In the genomic region with DNA sequence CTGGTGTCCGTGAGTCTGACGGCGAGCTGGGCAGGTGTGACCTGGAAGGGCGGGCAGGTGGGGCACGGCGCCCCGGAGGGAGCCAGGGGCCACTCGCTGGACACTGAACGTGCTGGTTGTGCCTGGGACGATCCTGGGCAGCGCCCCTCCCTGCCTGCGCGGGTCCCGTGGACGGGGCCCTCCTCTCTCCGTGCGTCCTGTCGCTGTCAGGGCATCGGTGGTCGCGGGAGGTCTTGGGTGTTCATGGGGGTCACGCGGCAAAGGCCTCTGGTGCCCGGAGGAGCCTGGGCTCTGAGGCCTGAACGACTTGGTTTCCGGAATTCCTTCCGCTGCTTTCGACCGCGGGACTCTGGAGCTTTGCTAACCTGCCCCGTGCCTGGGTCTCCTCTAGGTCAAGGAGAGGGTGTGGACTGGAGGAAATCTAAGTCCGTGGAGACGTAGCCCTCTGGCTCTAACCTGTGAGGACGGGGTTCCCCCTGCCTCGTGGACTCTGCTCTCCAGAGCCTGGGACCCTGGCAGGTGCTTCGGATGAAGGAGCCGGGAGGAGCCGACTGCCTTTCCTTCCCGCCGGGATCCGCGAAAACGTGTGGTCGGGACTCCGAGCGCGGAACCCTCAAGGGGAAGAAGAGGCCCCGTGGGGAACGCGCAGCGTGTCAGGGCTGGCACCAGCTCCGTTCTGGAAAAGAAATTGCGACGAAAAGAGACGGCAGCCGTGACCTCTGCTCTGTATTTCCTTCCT, we compare ENCODE assay signal across 13 cellular contexts. TPM values are rescaled to one million over a fixed set of nuclear protein-coding genes. Genes with fewer than 3 reads are reported as not detected.
DNase-seq lines count a peak whose midpoint lies in the region; ATAC-seq and TF ChIP-seq lines count a peak whose summit lies in the region.
"Had no signal": no experiment of that assay in that cellular context is flagged by ENCODE, and none has a peak within 500 bp of the region (broad histone marks: within the 10 kb centered on the region; RNA-seq: fewer than 3 reads in every experiment).

No MANE protein-coding gene starts in this region.

- 96% methylated on average over 42 of the region's 56 CpGs for WGBS in SK-N-SH (ENCODE audit: low lambda C conversion rate)

- no peaks in the 10 kb centered on the region for H3K9me2 ChIP-seq in SK-N-SH

- H3K79me2 ChIP-seq in SK-N-SH (ENCODE audit: insufficient read depth), result no peaks in the 10 kb centered on the region

- H2AFZ ChIP-seq in SK-N-SH (ENCODE audit: low read depth), result no peak overlapping the region

- H3K27me3 Mint-ChIP-seq in glutamatergic neuron (ENCODE audit: unreplicated experiment) (peaks cover 7% of the 10 kb centered on the region), nephron progenitor cell (ENCODE audit: low read depth, poor library complexity) (peaks cover 6% of the 10 kb centered on the region)
- peaks cover 24% of the 10 kb centered on the region for H3K27me3 Mint-ChIP-seq in stimulated activated memory B cell treated with anti-CD40 and anti-IgM and Interleukin-4, amounts not matched to agents 10 μg/mL and 1 μg/mL and 100 μg/mL, for 72 hours
- H3K27me3 Mint-ChIP-seq: CD4-positive, alpha-beta memory T cell had no signal

- no peaks in the 10 kb centered on the region for H4K20me1 ChIP-seq in BLaER1
- H4K20me1 ChIP-seq in SK-N-SH (ENCODE audit: insufficient read depth), result no peaks in the 10 kb centered on the region

- H3K9me3 ChIP-seq in BLaER1, result no peaks in the 10 kb centered on the region
- H3K9me3 ChIP-seq in SK-N-SH, result no peaks in the 10 kb centered on the region

- peak; percentile 36 for DNase-seq in SK-N-SH
- peak; percentile 22 for DNase-seq in glutamatergic neuron
- DNase-seq in nephron progenitor cell, result no peak
- DNase-seq in NOMO-1 (lab: John Stamatoyannopoulos, UW; ENCODE audit: unreplicated experiment in 2 of 2), result no peak
- no peak for DNase-seq in midbrain (lab: John Stamatoyannopoulos, UW)
- DNase-seq: ACHN; C1 segment of cervical spinal cord; CD4-positive, alpha-beta memory T cell; DMS79 had no signal

- H3K4me1 ChIP-seq in BLaER1 (peaks cover 24% of the 10 kb centered on the region), SK-N-SH (ENCODE audit: control insufficient read depth in 1 of 2, insufficient read depth in 2 of 2, low read depth in 1 of 2, low read length in 1 of 2) (peaks cover 0 to 5% of the 10 kb centered on the region in 2 experiments; a peak in 2 of 4 replicates)

- no peak for TF ChIP-seq RAD21 in SK-N-SH (IDR thresholded peaks at IDR 0.05; ENCODE audit: low read length)

- no peak for TF ChIP-seq EP300 in SK-N-SH (IDR thresholded peaks at IDR 0.05; ENCODE audit: borderline replicate concordance in 1 of 2, low read depth in 1 of 2, low read length in 1 of 2)

- peaks cover 6% of the 10 kb centered on the region for H3K36me3 Mint-ChIP-seq in glutamatergic neuron (ENCODE audit: unreplicated experiment)
- H3K36me3 Mint-ChIP-seq in stimulated activated memory B cell treated with anti-CD40 and anti-IgM and Interleukin-4, amounts not matched to agents 10 μg/mL and 1 μg/mL and 100 μg/mL, for 72 hours, result peaks cover 5% of the 10 kb centered on the region
- H3K36me3 Mint-ChIP-seq in nephron progenitor cell (ENCODE audit: low read depth), result peaks cover 24% of the 10 kb centered on the region
- H3K36me3 Mint-ChIP-seq: CD4-positive, alpha-beta memory T cell had no signal

- H3K27ac Mint-ChIP-seq in glutamatergic neuron (ENCODE audit: unreplicated experiment), result no peak overlapping the region
- H3K27ac Mint-ChIP-seq in stimulated activated memory B cell treated with anti-CD40 and anti-IgM and Interleukin-4, amounts not matched to agents 10 μg/mL and 1 μg/mL and 100 μg/mL, for 72 hours, result no peak overlapping the region
- no peak overlapping the region for H3K27ac Mint-ChIP-seq in nephron progenitor cell
- H3K27ac Mint-ChIP-seq: CD4-positive, alpha-beta memory T cell had no signal

- H3K4me3 Mint-ChIP-seq in glutamatergic neuron (ENCODE audit: unreplicated experiment) (no peak overlapping the region), nephron progenitor cell (no peak overlapping the region)
- H3K4me3 Mint-ChIP-seq in stimulated activated memory B cell treated with anti-CD40 and anti-IgM and Interleukin-4, amounts not matched to agents 10 μg/mL and 1 μg/mL and 100 μg/mL, for 72 hours, result no peak overlapping the region
- H3K4me3 Mint-ChIP-seq: CD4-positive, alpha-beta memory T cell had no signal

- H3K36me3 ChIP-seq in BLaER1 (peaks cover 16% of the 10 kb centered on the region; the same call in 1 of the 2 replicates), SK-N-SH (replicated peaks in 1 of 2; ENCODE audit: control insufficient read depth in 1 of 2, insufficient read depth in 2 of 2, low read length in 1 of 2) (peaks cover 9 to 13% of the 10 kb centered on the region in 2 experiments)

- no peak overlapping the region for H3K9ac ChIP-seq in BLaER1
- no peak overlapping the region for H3K9ac ChIP-seq in SK-N-SH

- TF ChIP-seq CTCF in SK-N-SH (IDR thresholded peaks at IDR 0.05) (no peak), glutamatergic neuron (IDR thresholded peaks at IDR 0.05; ENCODE audit: partially characterized antibody, unreplicated experiment) (no peak), nephron progenitor cell (IDR thresholded peaks at IDR 0.05) (no peak)

- H3K27me3 ChIP-seq in BLaER1, result no peaks in the 10 kb centered on the region
- H3K27me3 ChIP-seq in SK-N-SH (ENCODE audit: insufficient read depth), result no peaks in the 10 kb centered on the region

- H3K4me2 ChIP-seq in BLaER1 (0 out of 2 replicates have a peak overlapping the region, but pooled peaks have one; percentile 60), SK-N-SH (no peak overlapping the region)

- H3K4me1 Mint-ChIP-seq in glutamatergic neuron (ENCODE audit: low read depth, unreplicated experiment), result peaks cover 7% of the 10 kb centered on the region
- no peaks in the 10 kb centered on the region for H3K4me1 Mint-ChIP-seq in stimulated activated memory B cell treated with anti-CD40 and anti-IgM and Interleukin-4, amounts not matched to agents 10 μg/mL and 1 μg/mL and 100 μg/mL, for 72 hours
- H3K4me1 Mint-ChIP-seq in nephron progenitor cell, result no peaks in the 10 kb centered on the region
- H3K4me1 Mint-ChIP-seq: CD4-positive, alpha-beta memory T cell had no signal

- H3K27ac ChIP-seq in BLaER1 (no peak overlapping the region), SK-N-SH (ENCODE audit: low read depth in 2 of 2, low read length in 1 of 2) (no peak overlapping the region)

- H3F3A ChIP-seq in SK-N-SH (replicated peaks; ENCODE audit: insufficient read depth), result no peaks in the 10 kb centered on the region

- H3K9me3 Mint-ChIP-seq in glutamatergic neuron (ENCODE audit: unreplicated experiment) (peaks cover 10% of the 10 kb centered on the region), nephron progenitor cell (peaks cover 8% of the 10 kb centered on the region)
- H3K9me3 Mint-ChIP-seq in stimulated activated memory B cell treated with anti-CD40 and anti-IgM and Interleukin-4, amounts not matched to agents 10 μg/mL and 1 μg/mL and 100 μg/mL, for 72 hours, result peaks cover 4% of the 10 kb centered on the region

- H3K4me3 ChIP-seq in BLaER1 (no peak overlapping the region), SK-N-SH (ENCODE audit: low read depth in 2 of 2, low read length in 1 of 2) (no peak overlapping the region)
- H3K4me3 ChIP-seq: GM12878 had no signal

- POLR2A ChIA-PET in SK-N-SH (lab: Yijun Ruan, JAX), result no interaction called here

- peak; percentile 16 for ATAC-seq in stimulated activated memory B cell treated with anti-CD40 and anti-IgM and Interleukin-4, amounts not matched to agents 10 μg/mL and 1 μg/mL and 100 μg/mL, for 72 hours
- ATAC-seq: GM12878 had no signal

- CTCF ChIA-PET in SK-N-SH (lab: Yijun Ruan, JAX), result no interaction called here

TF ChIP-seq in SK-N-SH, 30 proteins besides CTCF, POLR2A, EP300 and RAD21 (continues in another document):
- no peak for TF ChIP-seq EZH2phosphoT487 (IDR thresholded peaks at IDR 0.05; ENCODE audit: borderline replicate concordance, low read depth)
- TF ChIP-seq, protein P1, sequence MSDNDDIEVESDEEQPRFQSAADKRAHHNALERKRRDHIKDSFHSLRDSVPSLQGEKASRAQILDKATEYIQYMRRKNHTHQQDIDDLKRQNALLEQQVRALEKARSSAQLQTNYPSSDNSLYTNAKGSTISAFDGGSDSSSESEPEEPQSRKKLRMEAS (IDR thresholded peaks at IDR 0.05; ENCODE audit: low read depth), result no peak
- TF ChIP-seq NFIC (IDR thresholded peaks at IDR 0.05; ENCODE audit: borderline replicate concordance), result no peak
- no peak for TF ChIP-seq FOXJ3 (CRISPR knock-in tag; IDR thresholded peaks at IDR 0.05)
- TF ChIP-seq FOXM1 (IDR thresholded peaks at IDR 0.05; ENCODE audit: low read depth), result no peak
- no peak for TF ChIP-seq TEAD4 (IDR thresholded peaks at IDR 0.05; ENCODE audit: borderline replicate concordance, insufficient read depth)
- TF ChIP-seq, protein P2, sequence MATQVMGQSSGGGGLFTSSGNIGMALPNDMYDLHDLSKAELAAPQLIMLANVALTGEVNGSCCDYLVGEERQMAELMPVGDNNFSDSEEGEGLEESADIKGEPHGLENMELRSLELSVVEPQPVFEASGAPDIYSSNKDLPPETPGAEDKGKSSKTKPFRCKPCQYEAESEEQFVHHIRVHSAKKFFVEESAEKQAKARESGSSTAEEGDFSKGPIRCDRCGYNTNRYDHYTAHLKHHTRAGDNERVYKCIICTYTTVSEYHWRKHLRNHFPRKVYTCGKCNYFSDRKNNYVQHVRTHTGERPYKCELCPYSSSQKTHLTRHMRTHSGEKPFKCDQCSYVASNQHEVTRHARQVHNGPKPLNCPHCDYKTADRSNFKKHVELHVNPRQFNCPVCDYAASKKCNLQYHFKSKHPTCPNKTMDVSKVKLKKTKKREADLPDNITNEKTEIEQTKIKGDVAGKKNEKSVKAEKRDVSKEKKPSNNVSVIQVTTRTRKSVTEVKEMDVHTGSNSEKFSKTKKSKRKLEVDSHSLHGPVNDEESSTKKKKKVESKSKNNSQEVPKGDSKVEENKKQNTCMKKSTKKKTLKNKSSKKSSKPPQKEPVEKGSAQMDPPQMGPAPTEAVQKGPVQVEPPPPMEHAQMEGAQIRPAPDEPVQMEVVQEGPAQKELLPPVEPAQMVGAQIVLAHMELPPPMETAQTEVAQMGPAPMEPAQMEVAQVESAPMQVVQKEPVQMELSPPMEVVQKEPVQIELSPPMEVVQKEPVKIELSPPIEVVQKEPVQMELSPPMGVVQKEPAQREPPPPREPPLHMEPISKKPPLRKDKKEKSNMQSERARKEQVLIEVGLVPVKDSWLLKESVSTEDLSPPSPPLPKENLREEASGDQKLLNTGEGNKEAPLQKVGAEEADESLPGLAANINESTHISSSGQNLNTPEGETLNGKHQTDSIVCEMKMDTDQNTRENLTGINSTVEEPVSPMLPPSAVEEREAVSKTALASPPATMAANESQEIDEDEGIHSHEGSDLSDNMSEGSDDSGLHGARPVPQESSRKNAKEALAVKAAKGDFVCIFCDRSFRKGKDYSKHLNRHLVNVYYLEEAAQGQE (IDR thresholded peaks at IDR 0.05; ENCODE audit: low read depth, low read length), result no peak
- no peak for TF ChIP-seq FOSL2 (IDR thresholded peaks at IDR 0.05; ENCODE audit: borderline replicate concordance, low read depth)
- no peak for TF ChIP-seq CHD2 (IDR thresholded peaks at IDR 0.05; ENCODE audit: low read length, partially characterized antibody)

RNA-seq across cellular contexts. Expression of a gene that starts 14.7 kb away (rescaled TPM):
- polyA plus RNA-seq in SK-N-SH (2012; rRNA removed), result 2.9 and 3.4 TPM in 2 replicates
- 2.1 TPM in 2 replicates for polyA plus RNA-seq in SK-N-SH (2012; cell fraction: cytosol; rRNA removed)
- 5.6 and 6.5 TPM in 2 replicates for polyA plus RNA-seq in SK-N-SH (2012; cell fraction: nucleus; rRNA removed)
- 576 TPM for total RNA-seq in glutamatergic neuron (ENCODE audit: unreplicated experiment)
- total RNA-seq: CD4-positive, alpha-beta memory T cell; G401 had no signal
- polyA plus RNA-seq: CD4-positive, alpha-beta memory T cell had no signal

Comparison
In these comparisons a context has a peak if more than half of its experiments do, and no peak if none do; other contexts are left out.
1. DNase-seq: peak in SK-N-SH (single experiment) and glutamatergic neuron (single experiment); none in nephron progenitor cell (single experiment), NOMO-1 (0 of 2) and midbrain (single experiment).